In the genomic region with DNA sequence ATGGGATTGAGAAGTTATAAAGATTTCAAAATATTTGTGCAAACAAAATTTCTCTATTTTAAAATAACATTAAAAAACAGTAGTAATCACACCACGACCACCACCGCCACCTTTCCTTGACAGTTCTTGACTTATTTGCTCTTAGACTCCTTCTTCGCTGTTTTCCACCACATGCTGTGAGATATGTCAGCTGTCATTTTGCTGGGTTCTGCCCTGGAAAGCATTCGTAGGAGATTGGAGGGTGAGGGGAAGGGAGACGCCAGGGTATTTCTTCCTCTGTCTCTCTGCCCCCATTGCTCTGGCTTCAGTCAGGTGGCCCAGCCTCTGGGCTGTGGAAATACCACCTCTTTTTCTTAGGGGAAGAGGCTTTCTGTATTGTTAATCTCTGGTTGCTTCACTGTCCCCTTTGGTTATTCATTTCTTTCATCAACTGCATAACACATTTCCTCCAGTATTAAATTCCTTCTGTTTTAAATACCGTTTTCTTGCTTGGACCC, we compare ENCODE assay signal across 26 cellular contexts.
"Had no signal": no experiment of that assay in that cellular context is flagged by ENCODE, and none has a peak within 500 bp of the region (broad histone marks: within the 10 kb centered on the region; RNA-seq: fewer than 3 reads in every experiment).

No MANE protein-coding gene starts in this region.

- H3K9ac ChIP-seq: parathyroid adenoma had no signal

- ATAC-seq: left colon; left lung; lower lobe of right lung; naive thymus-derived CD8-positive, alpha-beta T cell; psoas muscle; right lobe of liver; stimulated activated memory B cell treated with anti-CD40 and anti-IgM and Interleukin-4, amounts not matched to agents 10 μg/mL and 1 μg/mL and 100 μg/mL, for 72 hours; stimulated activated naive CD8-positive, alpha-beta T cell treated with anti-CD3 and anti-CD28 coated beads, Interleukin-15, amount 100 ng/mL, for 72 hours had no signal

- H3K27me3 ChIP-seq: left lung, neutrophil, right atrium auricular region, right lobe of liver, tibial nerve, uterus had no signal

- H3K27ac ChIP-seq: left lung, lower lobe of right lung, neutrophil, parathyroid adenoma, psoas muscle, right atrium auricular region, right lobe of liver, tibial nerve, uterus had no signal

- H3K4me3 ChIP-seq: left lung, lower lobe of right lung, psoas muscle, right atrium auricular region, right lobe of liver, smooth muscle cell, tibial nerve, uterus had no signal

- H2AFZ ChIP-seq: parathyroid adenoma had no signal

- H3K4me1 ChIP-seq: left lung, lower lobe of right lung, parathyroid adenoma, psoas muscle, right atrium auricular region, right lobe of liver, tibial nerve, uterus had no signal

- H3K9me3 ChIP-seq: left lung, lower lobe of right lung, neutrophil, psoas muscle, right atrium auricular region, right lobe of liver, tibial nerve, uterus had no signal

- H3K4me2 ChIP-seq: smooth muscle cell had no signal

- H3K79me2 ChIP-seq: parathyroid adenoma had no signal

- DNase-seq: hippocampal formation; immature natural killer cell; kidney; left colon; left lung; lower lobe of right lung; mammary epithelial cell; mesenchymal stem cell; naive thymus-derived CD8-positive, alpha-beta T cell; occipital lobe; psoas muscle; right lobe of liver; stimulated activated CD4-positive, alpha-beta T cell treated with anti-CD3 and anti-CD28 coated beads, Interleukin-1b, Interleukin-23, amount 100 ng/mL, for 48 hours; stimulated activated CD4-positive, alpha-beta T cell treated with anti-CD3 and anti-CD28 coated beads, Interleukin-2, amount 100 ng/mL, for 48 hours; stimulated activated CD4-positive, alpha-beta T cell treated with anti-CD3 and anti-CD28 coated beads, Interleukin-4, amount 100 ng/mL, for 4 hours; stimulated activated CD8-positive, alpha-beta memory T cell treated with anti-CD3 and anti-CD28 coated beads, Interleukin-4, amount 100 ng/mL, for 48 hours; stimulated activated naive CD4-positive, alpha-beta T cell treated with Interleukin-2 at 50 U/mL for 16 hours; stimulated activated naive CD8-positive, alpha-beta T cell treated with anti-CD3 and anti-CD28 coated beads, Interleukin-15, amount 100 ng/mL, for 72 hours; substantia nigra; uterus had no signal

- H3K36me3 ChIP-seq: left lung, lower lobe of right lung, neutrophil, right atrium auricular region, right lobe of liver, tibial nerve, uterus had no signal
